In genomic region chr11:103958475-103959215, GRCh38 we compare ENCODE assay signal across 12 cellular contexts.
DNase-seq lines count a peak whose midpoint lies in the region; ATAC-seq and TF ChIP-seq lines count a peak whose summit lies in the region.
"Had no signal": no experiment of that assay in that cellular context is flagged by ENCODE, and none has a peak within 500 bp of the region (broad histone marks: within the 10 kb centered on the region; RNA-seq: fewer than 3 reads in every experiment).

No MANE protein-coding gene starts in this region.

- H4K20me1 ChIP-seq in MM.1S (ENCODE audit: insufficient read depth, low read length): no peaks in the 10 kb centered on the region

- no peaks in the 10 kb centered on the region for H3K79me2 ChIP-seq in MM.1S (ENCODE audit: low read length)

- CTCF ChIA-PET in CD8-positive, alpha-beta memory T cell (lab: Charles Lee): no interaction called here

- no peaks in the 10 kb centered on the region for H3K27me3 ChIP-seq in CD8-positive, alpha-beta memory T cell (ENCODE audit: insufficient read depth, low read length, poor library complexity, severe bottlenecking)
- no peaks in the 10 kb centered on the region for H3K27me3 ChIP-seq in MM.1S (replicated peaks; ENCODE audit: insufficient read depth, low read length)

- H3K9ac ChIP-seq in MM.1S (ENCODE audit: low read length): peak overlapping the region; percentile 5; the same call in 1 of the 2 replicates

- no peaks in the 10 kb centered on the region for H3K9me2 ChIP-seq in MM.1S (replicated peaks; ENCODE audit: insufficient read depth, low read length)

- no peak overlapping the region for H3K4me3 ChIP-seq in CD8-positive, alpha-beta memory T cell (ENCODE audit: low read length)
- 0 out of 2 replicates have a peak overlapping the region, but pooled peaks have one; percentile 4 for H3K4me3 ChIP-seq in MM.1S (ENCODE audit: low read length)

- H3K9me3 Mint-ChIP-seq in CD8-positive, alpha-beta memory T cell: peaks cover 0 to 2% (median 0%) of the 10 kb centered on the region in 5 donors
- H3K9me3 Mint-ChIP-seq: type B pancreatic cell had no signal

- H3K4me1 ChIP-seq in CD8-positive, alpha-beta memory T cell (ENCODE audit: insufficient read depth, low read length): no peaks in the 10 kb centered on the region
- peaks cover 25% of the 10 kb centered on the region for H3K4me1 ChIP-seq in MM.1S (ENCODE audit: low read length)

- DNase-seq in CD8-positive, alpha-beta memory T cell: no peak
- DNase-seq in MM.1S (peak; percentile 38), SHP77 treated with DMSO at 0.1 percent for 48 hours (lab: John Stamatoyannopoulos, UW) (no peak)
- no peak for DNase-seq in stimulated activated CD4-positive, alpha-beta T cell treated with anti-CD3 and anti-CD28 coated beads, Interleukin-4, amount 100 ng/mL, for 1 hour
- DNase-seq in stimulated activated CD4-positive, alpha-beta T cell treated with anti-CD3 and anti-CD28 coated beads, Interleukin-2, amount 100 ng/mL, for 24 hours: no peak
- DNase-seq: foreskin melanocyte, NCI-H446 had no signal

- peak overlapping the region; percentile 44 for H3K4me2 ChIP-seq in MM.1S (ENCODE audit: low read depth, low read length)

- peak overlapping the region; percentile 2; the same call in 1 of the 2 replicates for H2AFZ ChIP-seq in MM.1S (ENCODE audit: low read length)

- TF ChIP-seq CTCF in MM.1S (IDR thresholded peaks at IDR 0.05; ENCODE audit: low read length): no peak

- peaks cover 11% of the 10 kb centered on the region; the same call in 1 of the 2 replicates for H3F3A ChIP-seq in MM.1S (ENCODE audit: insufficient read depth, low read length)

- no peaks in the 10 kb centered on the region for H3K9me3 ChIP-seq in CD8-positive, alpha-beta memory T cell (ENCODE audit: low read length)
- H3K9me3 ChIP-seq in MM.1S (replicated peaks; ENCODE audit: insufficient read depth, low read length): no peaks in the 10 kb centered on the region

- H3K27ac Mint-ChIP-seq in CD8-positive, alpha-beta memory T cell: peak overlapping the region in 5 of 8 donors; percentile 24 to 73 (median 56)
- H3K27ac Mint-ChIP-seq: type B pancreatic cell had no signal

- no peaks in the 10 kb centered on the region for H3K27me3 Mint-ChIP-seq in CD8-positive, alpha-beta memory T cell
- H3K27me3 Mint-ChIP-seq: type B pancreatic cell had no signal

- no peaks in the 10 kb centered on the region for H3K36me3 Mint-ChIP-seq in CD8-positive, alpha-beta memory T cell
- H3K36me3 Mint-ChIP-seq: type B pancreatic cell had no signal

- H3K27ac ChIP-seq in CD8-positive, alpha-beta memory T cell (ENCODE audit: low read depth, low read length): no peak overlapping the region
- H3K27ac ChIP-seq in MM.1S (ENCODE audit: low read length): peak overlapping the region; percentile 70
- H3K27ac ChIP-seq: RWPE1 had no signal

- no peaks in the 10 kb centered on the region for H3K36me3 ChIP-seq in CD8-positive, alpha-beta memory T cell (ENCODE audit: insufficient read depth, low read length)
- H3K36me3 ChIP-seq in MM.1S (replicated peaks; ENCODE audit: insufficient read depth, low read length): no peaks in the 10 kb centered on the region

- peak overlapping the region in 4 of 7 donors; percentile 1 to 25 (median 8) for H3K4me3 Mint-ChIP-seq in CD8-positive, alpha-beta memory T cell
- H3K4me3 Mint-ChIP-seq: type B pancreatic cell had no signal

- POLR2A ChIA-PET in CD8-positive, alpha-beta memory T cell (lab: Charles Lee): no interaction called here

- peaks cover 16 to 25% (median 18%) of the 10 kb centered on the region in 3 donors for H3K4me1 Mint-ChIP-seq in CD8-positive, alpha-beta memory T cell

- ATAC-seq in GM19351 (IDR thresholded peaks at IDR 0.05; ENCODE audit: unreplicated experiment): peak; percentile 44
- ATAC-seq in HG02852 (IDR thresholded peaks at IDR 0.05; ENCODE audit: unreplicated experiment): peak; percentile 38
- ATAC-seq in GM18519 (IDR thresholded peaks at IDR 0.05; ENCODE audit: low FRiP score, unreplicated experiment): no peak
